9 cellular contexts compared by ENCODE assay signal in the genomic region with DNA sequence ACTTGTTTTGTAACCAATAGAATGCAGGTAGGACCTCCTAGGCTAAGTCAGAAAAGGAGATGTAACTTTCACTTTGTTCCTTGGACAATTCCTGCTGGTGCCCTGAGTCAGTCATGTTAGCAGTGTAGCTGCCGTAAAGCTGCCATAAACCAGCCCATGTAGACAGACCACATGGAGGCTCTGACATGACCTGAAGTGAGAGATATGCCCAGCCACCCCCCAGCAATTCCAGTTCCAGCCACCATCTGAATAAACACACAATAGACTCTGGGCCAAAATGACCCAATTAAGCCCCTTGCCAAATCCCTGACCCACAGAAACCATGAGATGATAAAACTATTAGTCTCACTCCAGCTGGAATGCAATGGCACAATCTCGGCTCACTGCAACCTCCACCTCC. TPM values are rescaled to one million over a fixed set of nuclear protein-coding genes. Genes with fewer than 3 reads are reported as not detected.
A peak's percentile ranks its signal among the peaks of the same experiment; 100 is the strongest.
DNase-seq lines count a peak whose midpoint lies in the region; ATAC-seq and TF ChIP-seq lines count a peak whose summit lies in the region.
"Had no signal": no experiment of that assay in that cellular context is flagged by ENCODE, and none has a peak within 500 bp of the region (broad histone marks: within the 10 kb centered on the region; RNA-seq: fewer than 3 reads in every experiment).

No MANE protein-coding gene starts in this region.

- H3K36me3 ChIP-seq in A673 (ENCODE audit: insufficient read depth, low read length, poor library complexity, severe bottlenecking): no peaks in the 10 kb centered on the region
- H3K36me3 ChIP-seq in gastroesophageal sphincter: no peaks in the 10 kb centered on the region

- no peak for TF ChIP-seq POLR2A in gastroesophageal sphincter (IDR thresholded peaks at IDR 0.05)

- H3K9me3 ChIP-seq in A673 (ENCODE audit: low read depth, low read length, poor library complexity, severe bottlenecking): no peaks in the 10 kb centered on the region
- no peaks in the 10 kb centered on the region for H3K9me3 ChIP-seq in gastroesophageal sphincter

- 21 to 46% methylated on average over 2 of the region's 2 CpGs for whole genome bisulfite sequencing in gastroesophageal sphincter (ENCODE audit: low coverage in 1 of 2), 2 donors

- H3K4me3 ChIP-seq in A673 (ENCODE audit: low read depth, low read length, poor library complexity, severe bottlenecking) (no peak overlapping the region), gastroesophageal sphincter (no peak overlapping the region)

- no peak for TF ChIP-seq CTCF in A673 (conservative IDR thresholded peaks at IDR 0.05; ENCODE audit: low read depth, low read length)
- peak in 1 of 4 experiments; percentile 25 for TF ChIP-seq CTCF in gastroesophageal sphincter (IDR thresholded peaks at IDR 0.05)

- DNase-seq in A673 (ENCODE audit: low spot score) (peak; percentile 24), H4 (ENCODE audit: low spot score) (peak; percentile 86), amniotic epithelial cell (ENCODE audit: low read depth) (peak; percentile 84), kidney glomerular epithelial cell (lab: John Stamatoyannopoulos, UW) (peak; percentile 34), occipital lobe (lab: John Stamatoyannopoulos, UW) (no peak)
- DNase-seq: H7 had no signal

- intact Hi-C loops in A673 (cut with micrococcal nuclease; ENCODE audit: unreplicated experiment): no loop called here

- H3K27me3 ChIP-seq in A673 (replicated peaks; ENCODE audit: insufficient read depth, low read depth, low read length, poor library complexity) (no peaks in the 10 kb centered on the region), gastroesophageal sphincter (no peaks in the 10 kb centered on the region)

- POLR2A ChIA-PET in A673 (lab: Charles Lee; ENCODE audit: low non-redundant PET): no interaction called here

- no TSS peak for BruUV-seq in A673 (replicated peaks; lab: Mats Ljungman, UMichigan)

- ATAC-seq in HG03045 (IDR thresholded peaks at IDR 0.05; ENCODE audit: unreplicated experiment): no peak
- no peak for ATAC-seq in gastroesophageal sphincter
- no peak for ATAC-seq in HG02884 (IDR thresholded peaks at IDR 0.05; ENCODE audit: unreplicated experiment)

- TF ChIP-seq EP300 in gastroesophageal sphincter (IDR thresholded peaks at IDR 0.05): no peak

- H3K27ac ChIP-seq in A673 (ENCODE audit: low read depth, low read length, poor library complexity, severe bottlenecking) (no peak overlapping the region), gastroesophageal sphincter (no peak overlapping the region)

- H3K4me1 ChIP-seq in A673 (ENCODE audit: insufficient read depth, low read length, poor library complexity, severe bottlenecking) (peaks cover 11% of the 10 kb centered on the region), gastroesophageal sphincter (peaks cover 0 to 49% (median 0%) of the 10 kb centered on the region in 3 donors)

- CTCF ChIA-PET in A673 (lab: Charles Lee): no interaction called here

RNA-seq across cellular contexts. Expression of gene SMURF2, which starts 20.6 kb away (rescaled TPM):
- 24.7 and 27.8 TPM in 2 replicates for total RNA-seq in A673 (2021)
- total RNA-seq in H4 (2014; rRNA removed; shearing (Covaris generic)): 51.9 and 56.3 TPM in 2 replicates
- 78.5 TPM for total RNA-seq in occipital lobe
- total RNA-seq in gastroesophageal sphincter: 10 to 100 TPM; 35.0 to 60.8 (median 37.9) TPM
